8 cellular contexts compared by ENCODE assay signal in genomic region chr6:42045538-42046460, GRCh38. TPM values are rescaled to one million over a fixed set of nuclear protein-coding genes. Genes with fewer than 3 reads are reported as not detected.
DNase-seq lines count a peak whose midpoint lies in the region; ATAC-seq and TF ChIP-seq lines count a peak whose summit lies in the region.

No MANE protein-coding gene starts in this region.

- H3K27ac ChIP-seq in caudate nucleus (ENCODE audit: low read depth, low read length): peak overlapping the region; percentile 92
- peak overlapping the region; percentile 89 for H3K27ac ChIP-seq in layer of hippocampus (ENCODE audit: low read depth, low read length)

- H3K27me3 Mint-ChIP-seq in WTC11 (ENCODE audit: low read depth): peaks cover 93% of the 10 kb centered on the region

- no peaks in the 10 kb centered on the region for H3K27me3 ChIP-seq in layer of hippocampus (ENCODE audit: control insufficient read depth, insufficient read depth, low read length)

- no peak for TF ChIP-seq CTCF in WTC11 (IDR thresholded peaks at IDR 0.05)

- H3K27ac Mint-ChIP-seq in WTC11: no peak overlapping the region

- DNase-seq in GDM1 (lab: John Stamatoyannopoulos, UW): peak; percentile 78
- DNase-seq in NCI-H1436 treated with DMSO at 0.1 percent for 48 hours (lab: John Stamatoyannopoulos, UW): peak; percentile 36
- DNase-seq in WTC11 (ENCODE audit: low spot score): peak; percentile 58
- DNase-seq in caudate nucleus (lab: John Stamatoyannopoulos, UW): peak in 43 of 61 donors; percentile 5 to 78 (median 38)
- DNase-seq in stimulated activated CD4-positive, alpha-beta T cell treated with anti-CD3 and anti-CD28 coated beads, Interleukin-2, amount 100 ng/mL, for 4 hours (ENCODE audit: low read depth): peak; percentile 81
- no peak for DNase-seq in NCI-H1694 (lab: John Stamatoyannopoulos, UW)

- H3K4me3 Mint-ChIP-seq in WTC11: no peak overlapping the region

- CTCF ChIA-PET in WTC11 (lab: Charles Lee): interaction anchor here (0.7 to 4.3 kb wide), 12 partner anchors 15 to 266 kb away, joined by 3 to 91 read pairs (median 14); partner anchors contain the start of genes BYSL, CCND3, FRS3 and MED20

- H3K9me3 Mint-ChIP-seq in WTC11: no peaks in the 10 kb centered on the region

- ATAC-seq in WTC11 (peak; percentile 25), GM21717 (IDR thresholded peaks at IDR 0.05; ENCODE audit: unreplicated experiment) (no peak)

- H3K36me3 Mint-ChIP-seq in WTC11: peaks cover under 1% of the 10 kb centered on the region; the same call in 1 of the 2 replicates

- POLR2A ChIA-PET in WTC11 (lab: Charles Lee): interaction anchor here (0.9 to 1.4 kb wide), 2 partner anchors 106 to 258 kb away, joined by 3 read pairs; partner anchors contain the start of gene TOMM6

- H3K4me1 Mint-ChIP-seq in WTC11: peaks cover 43% of the 10 kb centered on the region

TF ChIP-seq in WTC11, 78 proteins besides CTCF, POLR2A, EP300 and RAD21:
- peak; percentile 29; the same call in 1 of the 2 replicates for TF ChIP-seq FOXP4 (CRISPR knock-in tag; IDR thresholded peaks at IDR 0.05)
- TF ChIP-seq SP1 (CRISPR knock-in tag; conservative IDR thresholded peaks at IDR 0.05): 0 out of 2 replicates have a peak, but pooled peaks have one; percentile 34
- TF ChIP-seq ZNF396 (CRISPR knock-in tag; IDR thresholded peaks at IDR 0.05; ENCODE audit: borderline replicate concordance): no peak

RNA-seq across cellular contexts. Expression of gene TAF8, which starts 4.5 kb away (rescaled TPM):
- 29.6 to 33.6 TPM (median 31.0 TPM) in 3 replicates for total RNA-seq in WTC11 (2021)
